1 cellular context compared by ENCODE assay signal in genomic region chr1:154148787-154149186, GRCh38.
TF ChIP-seq lines count a peak whose summit lies in the region.

No MANE protein-coding gene starts in this region.

TF ChIP-seq in WTC11, 78 proteins besides CTCF, POLR2A, EP300 and RAD21 (continued from another document):
- TF ChIP-seq ZNF532 (CRISPR knock-in tag; IDR thresholded peaks at IDR 0.05; ENCODE audit: borderline replicate concordance) (no peak), ATF1 (CRISPR knock-in tag; IDR thresholded peaks at IDR 0.05) (no peak), HMGA2 (CRISPR knock-in tag; IDR thresholded peaks at IDR 0.05) (no peak), ZNF512 (CRISPR knock-in tag; IDR thresholded peaks at IDR 0.05; ENCODE audit: borderline replicate concordance) (no peak)
